Comparison of ENCODE assay signal across 8 cellular contexts in the genomic region with DNA sequence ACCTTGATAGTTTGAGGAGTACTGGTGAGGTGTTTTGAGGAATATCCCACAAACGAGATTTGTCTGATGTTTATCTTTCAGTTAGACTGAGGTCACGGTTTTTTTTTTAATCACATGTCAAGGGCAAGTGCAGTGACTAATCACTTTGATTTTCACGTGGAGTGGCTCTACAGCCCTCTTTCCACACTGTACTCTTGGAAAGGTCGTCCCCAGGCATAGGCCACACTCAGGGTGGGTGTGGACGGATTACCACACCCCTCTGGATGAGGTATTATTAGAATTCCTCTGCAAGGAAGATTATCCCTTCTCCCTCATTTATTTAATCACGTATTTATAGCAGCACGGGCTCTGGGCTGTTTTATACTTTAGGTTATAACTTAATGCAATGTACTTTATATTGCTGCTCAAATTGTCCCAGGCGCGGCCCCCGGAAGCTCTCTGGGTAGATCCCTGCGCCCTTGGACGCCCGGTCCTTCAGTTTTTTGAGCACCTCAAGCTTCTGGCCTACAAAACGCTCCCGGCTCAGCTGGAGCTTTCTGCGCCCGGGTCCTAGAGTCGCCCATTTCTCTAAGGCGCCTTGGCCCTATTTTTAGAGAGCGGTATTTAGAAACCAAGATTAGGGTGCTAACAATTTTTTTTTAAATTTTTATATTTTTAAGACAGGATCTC. TPM values are rescaled to one million over a fixed set of nuclear protein-coding genes. Genes with fewer than 3 reads are reported as not detected.
DNase-seq lines count a peak whose midpoint lies in the region; ATAC-seq and TF ChIP-seq lines count a peak whose summit lies in the region.

No MANE protein-coding gene starts in this region.

- peaks cover 47% of the 10 kb centered on the region for H3K4me1 Mint-ChIP-seq in activated CD4-positive, alpha-beta T cell treated with anti-CD3 and anti-CD28 coated beads, Interleukin-2, amount 10 ng/mL, durations not matched to agents 7 days and 5 days
- peaks cover 22% of the 10 kb centered on the region for H3K4me1 Mint-ChIP-seq in memory B cell

- H3K4me1 ChIP-seq in BE2C, result no peaks in the 10 kb centered on the region
- peaks cover 18 to 26% of the 10 kb centered on the region in 2 donors for H3K4me1 ChIP-seq in duodenal mucosa (ENCODE audit: control insufficient read depth in 1 of 2, insufficient read depth in 2 of 2, low read length in 2 of 2)

- CTCF ChIA-PET in activated CD4-positive, alpha-beta T cell treated with anti-CD3 and anti-CD28 coated beads, Interleukin-2, amount 10 ng/mL, durations not matched to agents 7 days and 5 days (lab: Charles Lee), result interaction anchor here (0.6 to 1.6 kb wide), 3 partner anchors 10 to 27 kb away, joined by 3 to 8 read pairs (median 4); a partner anchor contains a TSS

- H3K4me3 ChIP-seq in BE2C (ENCODE audit: low read depth, low read length) (peak overlapping the region; percentile 76), duodenal mucosa (ENCODE audit: low read depth in 1 of 2, low read length in 2 of 2) (peak overlapping the region; percentile 77 to 96)

- no peak for TF ChIP-seq CTCF in BE2C (IDR thresholded peaks at IDR 0.05; ENCODE audit: low read depth, low read length)

- H3K9me3 Mint-ChIP-seq in activated CD4-positive, alpha-beta T cell treated with anti-CD3 and anti-CD28 coated beads, Interleukin-2, amount 10 ng/mL, durations not matched to agents 7 days and 5 days, result no peaks in the 10 kb centered on the region
- H3K9me3 Mint-ChIP-seq in memory B cell, result no peaks in the 10 kb centered on the region

- H3K4me3 Mint-ChIP-seq in activated CD4-positive, alpha-beta T cell treated with anti-CD3 and anti-CD28 coated beads, Interleukin-2, amount 10 ng/mL, durations not matched to agents 7 days and 5 days, result peak overlapping the region; percentile 92
- peak overlapping the region; percentile 97 for H3K4me3 Mint-ChIP-seq in memory B cell

- peaks cover 17% of the 10 kb centered on the region for H3K36me3 Mint-ChIP-seq in activated CD4-positive, alpha-beta T cell treated with anti-CD3 and anti-CD28 coated beads, Interleukin-2, amount 10 ng/mL, durations not matched to agents 7 days and 5 days (ENCODE audit: low read depth)
- no peaks in the 10 kb centered on the region for H3K36me3 Mint-ChIP-seq in memory B cell

- H3K27me3 Mint-ChIP-seq in activated CD4-positive, alpha-beta T cell treated with anti-CD3 and anti-CD28 coated beads, Interleukin-2, amount 10 ng/mL, durations not matched to agents 7 days and 5 days, result no peaks in the 10 kb centered on the region
- no peaks in the 10 kb centered on the region for H3K27me3 Mint-ChIP-seq in memory B cell

- no peak for DNase-seq in BE2C
- peak; percentile 85 for DNase-seq in NCI-H345 (lab: John Stamatoyannopoulos, UW)
- peak; percentile 54 for DNase-seq in activated CD4-positive, alpha-beta T cell treated with anti-CD3 and anti-CD28 coated beads, Interleukin-2, amount 10 ng/mL, durations not matched to agents 7 days and 5 days
- no peak for DNase-seq in memory B cell (ENCODE audit: low spot score in 2 of 2)
- peak; percentile 13 to 18 for DNase-seq in stimulated activated CD8-positive, alpha-beta memory T cell treated with anti-CD3 and anti-CD28 coated beads, Interleukin-7, amount 100 ng/mL, for 48 hours (ENCODE audit: extremely low read depth in 1 of 2, low read depth in 1 of 2)

- peak overlapping the region; percentile 89 for H3K27ac ChIP-seq in duodenal mucosa (ENCODE audit: low read depth, low read length)

- H3K27me3 ChIP-seq in BE2C, result no peaks in the 10 kb centered on the region
- no peaks in the 10 kb centered on the region for H3K27me3 ChIP-seq in duodenal mucosa (ENCODE audit: control insufficient read depth in 1 of 2, insufficient read depth in 2 of 2, low read length in 2 of 2)

- H3K9me3 ChIP-seq in BE2C (no peaks in the 10 kb centered on the region), duodenal mucosa (ENCODE audit: control insufficient read depth in 1 of 2, low read length in 2 of 2) (no peaks in the 10 kb centered on the region)

- H3K36me3 ChIP-seq in BE2C (no peaks in the 10 kb centered on the region), duodenal mucosa (ENCODE audit: control insufficient read depth in 1 of 2, insufficient read depth in 2 of 2, low read length in 2 of 2) (no peaks in the 10 kb centered on the region)

- POLR2A ChIA-PET in activated CD4-positive, alpha-beta T cell treated with anti-CD3 and anti-CD28 coated beads, Interleukin-2, amount 10 ng/mL, durations not matched to agents 7 days and 5 days (lab: Charles Lee), result interaction anchor here (0.6 to 2.7 kb wide), 2 partner anchors 12 to 103 kb away, joined by 3 to 12 read pairs; a partner anchor contains a TSS

- peak overlapping the region; percentile 92 to 94 for H3K9ac ChIP-seq in duodenal mucosa (ENCODE audit: low read depth in 1 of 2, low read length in 2 of 2)

- ATAC-seq in GM19023 (IDR thresholded peaks at IDR 0.05; ENCODE audit: unreplicated experiment) (peak; percentile 64), HG03135 (IDR thresholded peaks at IDR 0.05; ENCODE audit: unreplicated experiment) (peak; percentile 74), memory B cell (ENCODE audit: low read depth) (peak; percentile 73)

- peak overlapping the region; percentile 95 for H3K27ac Mint-ChIP-seq in activated CD4-positive, alpha-beta T cell treated with anti-CD3 and anti-CD28 coated beads, Interleukin-2, amount 10 ng/mL, durations not matched to agents 7 days and 5 days
- peak overlapping the region; percentile 95 for H3K27ac Mint-ChIP-seq in memory B cell

RNA-seq across cellular contexts. Expression of a gene that starts 0.5 kb away (rescaled TPM):
- 39.1 TPM for polyA plus RNA-seq in BE2C (2012; ENCODE audit: insufficient read depth, insufficient read length, low read depth)
- total RNA-seq in activated CD4-positive, alpha-beta T cell treated with anti-CD3 and anti-CD28 coated beads, Interleukin-2, amount 10 ng/mL, durations not matched to agents 7 days and 5 days, result 10 to 100 TPM; 55.4 to 55.7 TPM

RNA-seq across cellular contexts. Expression of a gene that starts 11.4 kb away (rescaled TPM):
- 88.6 TPM for polyA plus RNA-seq in BE2C (2012; ENCODE audit: insufficient read depth, insufficient read length, low read depth)
- total RNA-seq in activated CD4-positive, alpha-beta T cell treated with anti-CD3 and anti-CD28 coated beads, Interleukin-2, amount 10 ng/mL, durations not matched to agents 7 days and 5 days, result 10 to 100 TPM; 52.7 to 53.3 TPM

Comparison
In these comparisons a context has a peak if more than half of its experiments do, and no peak if none do; other contexts are left out.
1. DNase-seq: peak in NCI-H345 (single experiment), activated CD4-positive, alpha-beta T cell treated with anti-CD3 and anti-CD28 coated beads, Interleukin-2, amount 10 ng/mL, durations not matched to agents 7 days and 5 days (single experiment) and stimulated activated CD8-positive, alpha-beta memory T cell treated with anti-CD3 and anti-CD28 coated beads, Interleukin-7, amount 100 ng/mL, for 48 hours (2 of 2); none in BE2C (single experiment) and memory B cell (0 of 2).
2. Peak in every context shown above with its lines, with median percentiles within 50 percentile points of each other: ATAC-seq.